ENCODE assay signal across 31 cellular contexts in genomic region chr12:101609198-101609597, GRCh38. TPM values are rescaled to one million over a fixed set of nuclear protein-coding genes. Genes with fewer than 3 reads are reported as not detected.
"Had no signal": no experiment of that assay in that cellular context is flagged by ENCODE, and none has a peak within 500 bp of the region (broad histone marks: within the 10 kb centered on the region; RNA-seq: fewer than 3 reads in every experiment).

No MANE protein-coding gene starts in this region.

- H3K27ac Mint-ChIP-seq: activated CD8-positive, alpha-beta T cell treated with anti-CD3 and anti-CD28 coated beads, Interleukin-2, amount 10 ng/mL, durations not matched to agents 7 days and 5 days; activated naive CD8-positive, alpha-beta T cell treated with anti-CD3 and anti-CD28 coated beads, Interleukin-2, amount 10 ng/mL, durations not matched to agents 7 days and 5 days; WTC11 had no signal

- H3K36me3 ChIP-seq: adrenal gland, MG63, Peyer's patch, SJSA1 had no signal

- H3K9ac ChIP-seq: KMS-11 had no signal

- H3K9me3 ChIP-seq: adrenal gland, MG63, Peyer's patch, SJSA1 had no signal

- H3K4me3 Mint-ChIP-seq: activated CD8-positive, alpha-beta T cell treated with anti-CD3 and anti-CD28 coated beads, Interleukin-2, amount 10 ng/mL, durations not matched to agents 7 days and 5 days; activated naive CD8-positive, alpha-beta T cell treated with anti-CD3 and anti-CD28 coated beads, Interleukin-2, amount 10 ng/mL, durations not matched to agents 7 days and 5 days; WTC11 had no signal

- ATAC-seq: activated CD8-positive, alpha-beta T cell treated with anti-CD3 and anti-CD28 coated beads, Interleukin-2, amount 10 ng/mL, durations not matched to agents 7 days and 5 days; SK-N-SH treated with all-trans-retinoic acid at 6 μM for 48 hours; WTC11 had no signal

- H3K4me1 ChIP-seq: SJSA1 had no signal

- H3K27ac ChIP-seq: adrenal gland, KMS-11, RWPE1, SJSA1 had no signal

- H3K4me3 ChIP-seq: adrenal gland, MG63, SJSA1 had no signal

- H3K27me3 ChIP-seq: adrenal gland, MG63, Peyer's patch, SJSA1 had no signal

- H3K9me3 Mint-ChIP-seq: activated naive CD8-positive, alpha-beta T cell treated with anti-CD3 and anti-CD28 coated beads, Interleukin-2, amount 10 ng/mL, durations not matched to agents 7 days and 5 days; WTC11 had no signal

- DNase-seq: activated CD4-positive, alpha-beta T cell treated with anti-CD3 and anti-CD28 coated beads for 48 hours; activated CD4-positive, alpha-beta T cell treated with anti-CD3 and anti-CD28 coated beads, Interleukin-2, amount 50 U/mL, for 4 hours; activated CD4-positive, CD25-positive, alpha-beta regulatory T cell treated with anti-CD3 and anti-CD28 coated beads, Interleukin-2, amount 50 U/mL, for 72 hours; activated CD8-positive, alpha-beta memory T cell treated with anti-CD3 and anti-CD28 coated beads, Interleukin-2, amount 50 U/mL, for 48 hours; activated CD8-positive, alpha-beta T cell treated with anti-CD3 and anti-CD28 coated beads, Interleukin-2, amount 10 ng/mL, durations not matched to agents 7 days and 5 days; activated naive CD4-positive, alpha-beta T cell treated with anti-CD3 and anti-CD28 coated beads, Interleukin-2, amount 50 U/mL, for 16 hours; activated naive CD8-positive, alpha-beta T cell treated with anti-CD3 and anti-CD28 coated beads, Interleukin-2, amount 10 ng/mL, durations not matched to agents 7 days and 5 days; activated T-cell treated with anti-CD3 and anti-CD28 coated beads, Interleukin-2, amount 50 U/mL, for 1 hour; adrenal gland; anterior cingulate cortex; MG63; MV-4-11; NCI-H1092 treated with DMSO at 0.1 percent for 48 hours; NCI-H1417 treated with DMSO at 0.1 percent for 48 hours; NCI-H1694; NCI-H2029; NCI-H2107; NCI-H2171 treated with DMSO at 0.1 percent for 48 hours; NCI-H226; NK-92 treated with Interleukin-12 subunit alpha and Interleukin-12 subunit beta, amount 100 ng/mL, for 24 hours; OCI-M1; Right ventricle myocardium superior; SW 1271 had no signal

- H3K36me3 Mint-ChIP-seq: activated naive CD8-positive, alpha-beta T cell treated with anti-CD3 and anti-CD28 coated beads, Interleukin-2, amount 10 ng/mL, durations not matched to agents 7 days and 5 days; WTC11 had no signal

- H3K4me1 Mint-ChIP-seq: activated naive CD8-positive, alpha-beta T cell treated with anti-CD3 and anti-CD28 coated beads, Interleukin-2, amount 10 ng/mL, durations not matched to agents 7 days and 5 days had no signal

RNA-seq across cellular contexts. Expression of gene MYBPC1, which starts 14.4 kb away (rescaled TPM):
- total RNA-seq: activated CD8-positive, alpha-beta T cell treated with anti-CD3 and anti-CD28 coated beads, Interleukin-2, amount 10 ng/mL, durations not matched to agents 7 days and 5 days; activated naive CD8-positive, alpha-beta T cell treated with anti-CD3 and anti-CD28 coated beads, Interleukin-2, amount 10 ng/mL, durations not matched to agents 7 days and 5 days; bronchial epithelial cell; SJSA1; T-helper 1 cell treated with Interleukin-12 subunit alpha and Interleukin-12 subunit beta and Interleukin-4 antibody, amounts not matched to agents 30 ng/mL and 1 ng/mL, for 36 hours; WTC11 had no signal
